ENCODE assay signal across 7 cellular contexts in genomic region chr7:9210114-9210513, GRCh38.
"Had no signal": no experiment of that assay in that cellular context is flagged by ENCODE, and none has a peak within 500 bp of the region (broad histone marks: within the 10 kb centered on the region; RNA-seq: fewer than 3 reads in every experiment).

No MANE protein-coding gene starts in this region.

- ATAC-seq: GM12878 had no signal

- DNase-seq: GDM1, GF-D8 had no signal

- FAIRE-seq: GM12878, GM12891, GM12892, GM18507, GM19239 had no signal

- H3K4me3 ChIP-seq: GM12878 had no signal
